In the genomic region with DNA sequence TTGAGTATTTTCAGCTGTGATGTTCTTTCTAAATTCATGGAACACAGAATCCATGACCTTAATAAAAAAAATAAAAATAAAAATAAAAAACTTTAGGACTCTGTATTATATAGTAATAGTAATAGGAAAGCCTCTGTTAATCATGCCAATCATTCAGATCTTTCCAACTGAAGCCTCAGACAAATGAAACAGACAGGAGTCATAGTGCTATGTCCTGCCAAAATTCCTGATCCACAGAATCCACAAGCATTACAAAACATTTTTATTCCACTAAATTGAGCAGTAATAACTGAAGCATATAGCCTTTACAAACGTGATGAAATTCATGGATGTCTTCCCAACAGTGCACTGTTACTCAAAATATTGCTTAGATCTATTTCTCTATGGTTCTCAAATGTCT, we compare ENCODE assay signal across 26 cellular contexts.
"Had no signal": no experiment of that assay in that cellular context is flagged by ENCODE, and none has a peak within 500 bp of the region (broad histone marks: within the 10 kb centered on the region; RNA-seq: fewer than 3 reads in every experiment).

No MANE protein-coding gene starts in this region.

- H3K27ac ChIP-seq: body of pancreas, esophagus muscularis mucosa, gastroesophageal sphincter, heart right ventricle, WERI-Rb-1 had no signal

- DNase-seq: activated B cell treated with CpG ODN at 0.5 μM for 24 hours; activated CD4-positive, alpha-beta T cell treated with anti-CD3 and anti-CD28 coated beads for 48 hours; activated CD4-positive, alpha-beta T cell treated with anti-CD3 and anti-CD28 coated beads, Interleukin-2, amount 50 U/mL, for 1 hour; activated CD4-positive, alpha-beta T cell treated with anti-CD3 and anti-CD28 coated beads, Interleukin-2, amount 50 U/mL, for 48 hours; activated CD8-positive, alpha-beta memory T cell treated with anti-CD3 and anti-CD28 coated beads for 24 hours; activated CD8-positive, alpha-beta T cell treated with anti-CD3 and anti-CD28 coated beads for 36 hours; activated effector memory CD4-positive, alpha-beta T cell treated with Interleukin-2 at 50 U/mL for 16 hours; activated naive CD4-positive, alpha-beta T cell treated with anti-CD3 and anti-CD28 coated beads for 36 hours; activated naive CD8-positive, alpha-beta T cell treated with anti-CD3 and anti-CD28 coated beads for 36 hours; activated naive CD8-positive, alpha-beta T cell treated with anti-CD3 and anti-CD28 coated beads, Interleukin-2, amount 50 U/mL, for 24 hours; activated T-cell treated with anti-CD3 and anti-CD28 coated beads, Interleukin-2, amount 50 U/mL, for 4 hours; body of pancreas; caudate nucleus; cortex of kidney; dermis blood vessel endothelial cell; effector CD4-positive, alpha-beta T cell; effector memory CD8-positive, alpha-beta T cell; erythroblast; foreskin melanocyte; heart right ventricle; T-helper 1 cell; T-helper 17 cell; T1000; WERI-Rb-1 had no signal

- H3K4me1 ChIP-seq: body of pancreas, esophagus muscularis mucosa, gastroesophageal sphincter, heart right ventricle had no signal

- H3K4me3 ChIP-seq: body of pancreas, esophagus muscularis mucosa, gastroesophageal sphincter, heart right ventricle had no signal

- H3K9me3 ChIP-seq: body of pancreas, esophagus muscularis mucosa, gastroesophageal sphincter had no signal

- H3K36me3 ChIP-seq: esophagus muscularis mucosa, gastroesophageal sphincter, heart right ventricle, WERI-Rb-1 had no signal

- H3K27me3 ChIP-seq: body of pancreas, esophagus muscularis mucosa, gastroesophageal sphincter, heart right ventricle had no signal
